16 cellular contexts compared by ENCODE assay signal in the genomic region with DNA sequence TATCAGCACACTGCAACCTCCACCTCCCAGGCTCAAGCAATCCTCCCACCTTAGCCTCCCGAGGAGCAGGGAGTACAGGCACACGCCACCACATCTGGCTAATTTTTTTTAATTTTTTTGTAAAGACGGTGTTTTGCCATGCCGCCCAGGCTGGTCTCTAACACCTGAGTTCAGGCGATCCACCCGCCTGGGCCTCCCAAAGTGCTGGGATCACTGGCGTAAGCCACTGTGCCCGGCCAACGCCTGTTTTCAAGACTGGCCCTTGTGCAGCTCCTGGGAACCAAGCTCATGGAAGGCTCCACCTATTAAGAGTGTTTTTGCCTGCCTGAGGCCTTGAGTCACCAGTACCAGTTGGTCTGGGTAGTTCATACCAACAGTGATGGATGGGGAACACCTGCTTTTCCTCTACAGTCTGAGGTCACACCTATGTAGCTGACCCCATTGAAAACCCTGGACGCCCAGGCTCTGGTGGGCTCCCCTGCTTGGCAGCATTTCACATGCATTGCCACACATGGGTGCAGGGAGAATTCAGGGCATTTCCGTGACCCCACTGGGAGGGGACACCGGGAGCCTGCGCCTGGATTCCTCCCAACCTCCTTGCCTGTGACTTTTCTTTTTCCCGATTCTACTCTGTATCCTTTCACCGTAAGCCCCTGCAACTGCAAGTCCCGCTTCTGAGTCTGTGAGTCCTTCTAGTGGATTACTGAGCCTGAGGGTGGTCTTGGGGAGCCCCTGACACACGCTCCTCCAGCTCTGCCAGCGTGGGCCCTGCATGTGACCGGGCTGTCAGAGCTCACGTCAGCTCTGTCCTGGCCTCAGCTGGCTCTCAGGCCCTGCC.
"Had no signal": no experiment of that assay in that cellular context is flagged by ENCODE, and none has a peak within 500 bp of the region (broad histone marks: within the 10 kb centered on the region; RNA-seq: fewer than 3 reads in every experiment).

No MANE protein-coding gene starts in this region.

- H3K9me3 ChIP-seq: body of pancreas, gastrocnemius medialis, psoas muscle, right lobe of liver, SK-N-SH, testis had no signal

- H3K27ac ChIP-seq: body of pancreas, epithelial cell of prostate, gastrocnemius medialis, heart left ventricle, left lung, psoas muscle, right lobe of liver, testis, VCaP had no signal

- H3K4me1 ChIP-seq: body of pancreas, gastrocnemius medialis, heart left ventricle, left lung, psoas muscle, right lobe of liver, testis had no signal

- H3K4me2 ChIP-seq: SK-N-SH had no signal

- H3K4me3 ChIP-seq: body of pancreas, gastrocnemius medialis, heart left ventricle, left lung, psoas muscle, right lobe of liver, testis had no signal

- H3K9ac ChIP-seq: SK-N-SH had no signal

- DNase-seq: activated CD4-positive, alpha-beta T cell treated with anti-CD3 and anti-CD28 coated beads, Interleukin-2, amount 50 U/mL, for 48 hours; amygdala; central memory CD4-positive, alpha-beta T cell; effector memory CD4-positive, alpha-beta T cell; gastrocnemius medialis; heart left ventricle; nucleus accumbens; psoas muscle; SK-N-SH; T-helper 1 cell; testis had no signal

- H3K36me3 ChIP-seq: gastrocnemius medialis, heart left ventricle, right lobe of liver had no signal

- H3K27me3 ChIP-seq: body of pancreas, gastrocnemius medialis, right lobe of liver, testis had no signal
